Comparison of ENCODE assay signal across 9 cellular contexts in the genomic region with DNA sequence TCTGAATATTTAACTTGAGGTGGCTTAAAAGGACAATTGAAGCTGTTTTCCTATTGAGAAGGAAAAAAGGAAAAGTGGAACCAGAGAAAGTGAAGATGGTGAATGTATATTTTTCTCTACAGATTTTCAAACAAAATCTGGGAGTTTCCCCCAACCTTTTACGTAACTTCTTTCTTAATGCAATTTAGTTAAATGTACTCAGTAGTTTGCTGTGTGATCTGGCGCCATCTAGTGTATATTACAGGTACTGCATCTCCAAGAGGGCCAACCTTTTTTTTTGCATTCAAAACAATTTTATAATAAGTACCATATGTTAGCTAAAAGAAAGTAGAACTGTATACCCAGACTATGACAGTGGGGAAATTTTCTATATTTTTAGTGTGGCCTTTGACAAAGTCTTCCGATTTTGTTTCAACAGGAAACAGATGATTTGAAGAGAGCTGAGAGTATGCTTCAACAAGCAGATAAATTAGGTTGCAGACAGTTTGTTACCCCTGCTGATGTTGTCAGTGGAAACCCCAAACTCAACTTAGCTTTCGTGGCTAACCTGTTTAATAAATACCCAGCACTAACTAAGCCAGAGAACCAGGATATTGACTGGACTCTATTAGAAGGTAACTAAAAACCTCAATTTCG.
A peak's percentile ranks its signal among the peaks of the same experiment; 100 is the strongest.
DNase-seq lines count a peak whose midpoint lies in the region; ATAC-seq, FAIRE-seq and TF ChIP-seq lines count a peak whose summit lies in the region.
"Had no signal": no experiment of that assay in that cellular context is flagged by ENCODE, and none has a peak within 500 bp of the region (broad histone marks: within the 10 kb centered on the region; RNA-seq: fewer than 3 reads in every experiment).

No MANE protein-coding gene starts in this region.

- H3K9me3 ChIP-seq in OCI-LY7 (ENCODE audit: low read length) (no peaks in the 10 kb centered on the region), thoracic aorta (no peaks in the 10 kb centered on the region)

- no peak for FAIRE-seq in bronchial epithelial cell (lab: Jason Lieb, UNC)

- H3K4me1 ChIP-seq in OCI-LY7 (ENCODE audit: insufficient read depth, low read length, poor library complexity, severe bottlenecking): no peaks in the 10 kb centered on the region
- H3K4me1 ChIP-seq in thoracic aorta (ENCODE audit: control insufficient read depth in 1 of 2, low read depth in 2 of 2): peaks cover 8 to 36% of the 10 kb centered on the region in 2 donors

- CTCF ChIA-PET in OCI-LY7 (lab: Charles Lee; ENCODE audit: unreplicated experiment): no interaction called here

- no peaks in the 10 kb centered on the region for H3K79me2 ChIP-seq in OCI-LY7 (ENCODE audit: insufficient read depth, low read depth, low read length)

- ATAC-seq in HG02852 (IDR thresholded peaks at IDR 0.05; ENCODE audit: unreplicated experiment) (peak; percentile 45), left lobe of liver (peak; percentile 83), thoracic aorta (ENCODE audit: insufficient number of reproducible peaks, low FRiP score, low read depth) (no peak)

- TF ChIP-seq CTCF in OCI-LY7 (conservative IDR thresholded peaks at IDR 0.05; ENCODE audit: low read length) (peak; percentile 86), bronchial epithelial cell (IDR thresholded peaks at IDR 0.05; ENCODE audit: insufficient read depth, low read length, severe bottlenecking) (peak; percentile 44), thoracic aorta (IDR thresholded peaks at IDR 0.05) (peak; percentile 81)

- BruUV-seq in OCI-LY7 (replicated peaks; lab: Mats Ljungman, UMichigan): no TSS peak

- POLR2A ChIA-PET in OCI-LY7 (lab: Charles Lee): interaction anchor here (1.0 kb wide), 1 partner anchor 10 kb away, joined by 5 read pairs; no protein-coding TSS in a partner anchor

- no peak overlapping the region for H3K4me3 ChIP-seq in OCI-LY7 (ENCODE audit: low read depth, low read length, poor library complexity, severe bottlenecking)
- H3K4me3 ChIP-seq in bronchial epithelial cell (ENCODE audit: low read depth, low read length): no peak overlapping the region
- H3K4me3 ChIP-seq in thoracic aorta: no peak overlapping the region

- no peaks in the 10 kb centered on the region for H3K27me3 ChIP-seq in bronchial epithelial cell (ENCODE audit: control insufficient read depth, insufficient read depth, low read length)
- no peaks in the 10 kb centered on the region for H3K27me3 ChIP-seq in thoracic aorta (replicated peaks; ENCODE audit: insufficient read depth)

- DNase-seq in NCI-H446 (lab: John Stamatoyannopoulos, UW) (peak; percentile 5 to 49), NCI-H446 treated with DMSO at 0.1 percent for 48 hours (lab: John Stamatoyannopoulos, UW) (no peak), OCI-LY7 (ENCODE audit: low spot score) (peak; percentile 14), bronchial epithelial cell (ENCODE audit: low read depth) (peak; percentile 38), left lobe of liver (ENCODE audit: low spot score) (no peak), thoracic aorta (ENCODE audit: low spot score) (no peak), HuH-7.5 (ENCODE audit: low spot score) (no peak)
- DNase-seq: activated naive CD8-positive, alpha-beta T cell treated with anti-CD3 and anti-CD28 coated beads, Interleukin-2, amount 10 ng/mL, durations not matched to agents 7 days and 5 days had no signal

- H3K36me3 ChIP-seq in OCI-LY7 (ENCODE audit: insufficient read depth, low read length) (no peaks in the 10 kb centered on the region), bronchial epithelial cell (ENCODE audit: control insufficient read depth, insufficient read depth, low read length) (peaks cover 5% of the 10 kb centered on the region), thoracic aorta (peaks cover 15% of the 10 kb centered on the region)

- no peak overlapping the region for H3K4me2 ChIP-seq in OCI-LY7 (ENCODE audit: low read length)

- intact Hi-C loops in OCI-LY7 (cut with micrococcal nuclease; ENCODE audit: unreplicated experiment): loop anchor here (2.0 kb wide), 1 partner anchor 312 kb away; no protein-coding TSS in a partner anchor

- no peaks in the 10 kb centered on the region for H4K20me1 ChIP-seq in OCI-LY7 (ENCODE audit: insufficient read depth, low read length)

- no peaks in the 10 kb centered on the region for H3K9me2 ChIP-seq in OCI-LY7 (ENCODE audit: insufficient read depth, low read length)

- H3K27ac ChIP-seq in OCI-LY7 (ENCODE audit: low read depth, low read length, poor library complexity, severe bottlenecking): no peak overlapping the region
- H3K27ac ChIP-seq in thoracic aorta: peak overlapping the region; percentile 58 to 71

- no peak overlapping the region for H2AFZ ChIP-seq in OCI-LY7 (ENCODE audit: low read length)

Comparison
In these comparisons a context has a peak if more than half of its experiments do, and no peak if none do; other contexts are left out.
1. DNase-seq: peak in NCI-H446 (2 of 2), OCI-LY7 (single experiment) and bronchial epithelial cell (single experiment); none in NCI-H446 treated with DMSO at 0.1 percent for 48 hours (single experiment), left lobe of liver (single experiment), thoracic aorta (single experiment) and HuH-7.5 (single experiment).
2. Peak in every context shown above with its lines, with median percentiles within 50 percentile points of each other: CTCF ChIP-seq.